In genomic region chr7:140696679-140697446, GRCh38 we compare ENCODE assay signal across 1 cellular context.
A peak's percentile ranks its signal among the peaks of the same experiment; 100 is the strongest.
TF ChIP-seq lines count a peak whose summit lies in the region.

TSS of gene NDUFB2 (plus strand) at chr7:140696708. CDS start at chr7:140696745, 37 bp downstream.

TF ChIP-seq in HepG2, 621 proteins besides CTCF, POLR2A, EP300 and RAD21 (continued from another document and continues in another):
- TF ChIP-seq BCL3 (CRISPR knock-in tag; IDR thresholded peaks at IDR 0.05) (peak; percentile 23; the same call in 1 of the 2 replicates), SKI (IDR thresholded peaks at IDR 0.05; ENCODE audit: partially characterized antibody) (peak; percentile 43), HES4 (CRISPR knock-in tag; IDR thresholded peaks at IDR 0.05; ENCODE audit: borderline replicate concordance) (peak; percentile 37; the same call in 1 of the 2 replicates), PLRG1 (conservative IDR thresholded peaks at IDR 0.05) (no peak), ZNF557 (CRISPR knock-in tag; IDR thresholded peaks at IDR 0.05) (no peak), ZNF121 (CRISPR knock-in tag; IDR thresholded peaks at IDR 0.05) (peak; percentile 50; the same call in 1 of the 2 replicates), TBX2 (CRISPR knock-in tag; IDR thresholded peaks at IDR 0.05; ENCODE audit: borderline replicate concordance) (peak; percentile 88), UBTF (CRISPR knock-in tag; IDR thresholded peaks at IDR 0.05) (peak; percentile 88), ZNF225 (CRISPR knock-in tag; IDR thresholded peaks at IDR 0.05) (0 out of 2 replicates have a peak, but pooled peaks have one; percentile 62), ZNF414 (CRISPR knock-in tag; IDR thresholded peaks at IDR 0.05) (no peak), ZNF264 (CRISPR knock-in tag; IDR thresholded peaks at IDR 0.05) (peak; percentile 62), ZFX (CRISPR knock-in tag; IDR thresholded peaks at IDR 0.05; ENCODE audit: low read depth) (peak; percentile 100), ZNF282 (IDR thresholded peaks at IDR 0.05; ENCODE audit: partially characterized antibody) (no peak), ZNF746 (CRISPR knock-in tag; IDR thresholded peaks at IDR 0.05) (peak; percentile 26; the same call in 1 of the 2 replicates), ZMYM4 (CRISPR knock-in tag; IDR thresholded peaks at IDR 0.05) (peak; percentile 46; the same call in 1 of the 2 replicates), SNAI1 (CRISPR knock-in tag; IDR thresholded peaks at IDR 0.05; ENCODE audit: borderline replicate concordance) (no peak), HIVEP1 (CRISPR knock-in tag; IDR thresholded peaks at IDR 0.05) (no peak), THYN1 (CRISPR knock-in tag; IDR thresholded peaks at IDR 0.05; ENCODE audit: borderline replicate concordance, low read depth) (no peak), HDAC2 (CRISPR knock-in tag; IDR thresholded peaks at IDR 0.05) (no peak; the same call in none of the 2 replicates), LBX2 (CRISPR knock-in tag; IDR thresholded peaks at IDR 0.05; ENCODE audit: borderline replicate concordance) (peak; percentile 13; the same call in 1 of the 2 replicates), MLX (CRISPR knock-in tag; IDR thresholded peaks at IDR 0.05) (no peak), ZNF510 (CRISPR knock-in tag; IDR thresholded peaks at IDR 0.05; ENCODE audit: low read depth) (peak; percentile 90; the same call in 1 of the 2 replicates), ZNF333 (CRISPR knock-in tag; IDR thresholded peaks at IDR 0.05; ENCODE audit: borderline replicate concordance) (no peak; the same call in 1 of the 2 replicates), ZNF230 (CRISPR knock-in tag; IDR thresholded peaks at IDR 0.05) (peak; percentile 95), ZFAT (CRISPR knock-in tag; conservative IDR thresholded peaks at IDR 0.05) (no peak), ZSCAN9 (CRISPR knock-in tag; IDR thresholded peaks at IDR 0.05; ENCODE audit: borderline replicate concordance) (peak; percentile 49; the same call in 1 of the 2 replicates), ZNF768 (CRISPR knock-in tag; IDR thresholded peaks at IDR 0.05) (peak; percentile 67), ARID2 (CRISPR knock-in tag; IDR thresholded peaks at IDR 0.05; ENCODE audit: borderline replicate concordance) (peak; percentile 92), DMAP1 (CRISPR knock-in tag; IDR thresholded peaks at IDR 0.05) (peak; percentile 93)
- TF ChIP-seq, protein P1, sequence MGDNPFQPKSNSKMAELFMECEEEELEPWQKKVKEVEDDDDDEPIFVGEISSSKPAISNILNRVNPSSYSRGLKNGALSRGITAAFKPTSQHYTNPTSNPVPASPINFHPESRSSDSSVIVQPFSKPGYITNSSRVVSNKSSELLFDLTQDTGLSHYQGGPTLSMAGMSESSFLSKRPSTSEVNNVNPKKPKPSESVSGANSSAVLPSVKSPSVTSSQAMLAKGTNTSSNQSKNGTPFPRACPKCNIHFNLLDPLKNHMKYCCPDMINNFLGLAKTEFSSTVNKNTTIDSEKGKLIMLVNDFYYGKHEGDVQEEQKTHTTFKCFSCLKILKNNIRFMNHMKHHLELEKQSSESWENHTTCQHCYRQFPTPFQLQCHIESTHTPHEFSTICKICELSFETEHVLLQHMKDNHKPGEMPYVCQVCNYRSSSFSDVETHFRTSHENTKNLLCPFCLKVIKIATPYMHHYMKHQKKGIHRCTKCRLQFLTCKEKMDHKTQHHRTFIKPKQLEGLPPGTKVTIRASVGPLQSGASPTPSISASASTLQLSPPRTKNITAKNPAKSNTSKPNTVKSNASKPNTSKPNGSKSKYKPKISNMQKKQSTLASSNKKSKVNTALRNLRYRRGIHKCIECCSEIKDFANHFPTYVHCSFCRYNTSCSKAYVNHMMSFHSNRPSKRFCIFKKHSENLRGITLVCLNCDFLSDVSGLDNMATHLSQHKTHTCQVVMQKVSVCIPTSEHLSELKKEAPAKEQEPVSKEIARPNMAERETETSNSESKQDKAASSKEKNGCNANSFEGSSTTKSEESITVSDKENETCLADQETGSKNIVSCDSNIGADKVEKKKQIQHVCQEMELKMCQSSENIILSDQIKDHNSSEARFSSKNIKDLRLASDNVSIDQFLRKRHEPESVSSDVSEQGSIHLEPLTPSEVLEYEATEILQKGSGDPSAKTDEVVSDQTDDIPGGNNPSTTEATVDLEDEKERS (CRISPR knock-in tag; IDR thresholded peaks at IDR 0.05): no peak
- TF ChIP-seq, protein P2, sequence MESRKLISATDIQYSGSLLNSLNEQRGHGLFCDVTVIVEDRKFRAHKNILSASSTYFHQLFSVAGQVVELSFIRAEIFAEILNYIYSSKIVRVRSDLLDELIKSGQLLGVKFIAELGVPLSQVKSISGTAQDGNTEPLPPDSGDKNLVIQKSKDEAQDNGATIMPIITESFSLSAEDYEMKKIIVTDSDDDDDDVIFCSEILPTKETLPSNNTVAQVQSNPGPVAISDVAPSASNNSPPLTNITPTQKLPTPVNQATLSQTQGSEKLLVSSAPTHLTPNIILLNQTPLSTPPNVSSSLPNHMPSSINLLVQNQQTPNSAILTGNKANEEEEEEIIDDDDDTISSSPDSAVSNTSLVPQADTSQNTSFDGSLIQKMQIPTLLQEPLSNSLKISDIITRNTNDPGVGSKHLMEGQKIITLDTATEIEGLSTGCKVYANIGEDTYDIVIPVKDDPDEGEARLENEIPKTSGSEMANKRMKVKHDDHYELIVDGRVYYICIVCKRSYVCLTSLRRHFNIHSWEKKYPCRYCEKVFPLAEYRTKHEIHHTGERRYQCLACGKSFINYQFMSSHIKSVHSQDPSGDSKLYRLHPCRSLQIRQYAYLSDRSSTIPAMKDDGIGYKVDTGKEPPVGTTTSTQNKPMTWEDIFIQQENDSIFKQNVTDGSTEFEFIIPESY (CRISPR knock-in tag; IDR thresholded peaks at IDR 0.05): no peak
- TF ChIP-seq, protein P3, sequence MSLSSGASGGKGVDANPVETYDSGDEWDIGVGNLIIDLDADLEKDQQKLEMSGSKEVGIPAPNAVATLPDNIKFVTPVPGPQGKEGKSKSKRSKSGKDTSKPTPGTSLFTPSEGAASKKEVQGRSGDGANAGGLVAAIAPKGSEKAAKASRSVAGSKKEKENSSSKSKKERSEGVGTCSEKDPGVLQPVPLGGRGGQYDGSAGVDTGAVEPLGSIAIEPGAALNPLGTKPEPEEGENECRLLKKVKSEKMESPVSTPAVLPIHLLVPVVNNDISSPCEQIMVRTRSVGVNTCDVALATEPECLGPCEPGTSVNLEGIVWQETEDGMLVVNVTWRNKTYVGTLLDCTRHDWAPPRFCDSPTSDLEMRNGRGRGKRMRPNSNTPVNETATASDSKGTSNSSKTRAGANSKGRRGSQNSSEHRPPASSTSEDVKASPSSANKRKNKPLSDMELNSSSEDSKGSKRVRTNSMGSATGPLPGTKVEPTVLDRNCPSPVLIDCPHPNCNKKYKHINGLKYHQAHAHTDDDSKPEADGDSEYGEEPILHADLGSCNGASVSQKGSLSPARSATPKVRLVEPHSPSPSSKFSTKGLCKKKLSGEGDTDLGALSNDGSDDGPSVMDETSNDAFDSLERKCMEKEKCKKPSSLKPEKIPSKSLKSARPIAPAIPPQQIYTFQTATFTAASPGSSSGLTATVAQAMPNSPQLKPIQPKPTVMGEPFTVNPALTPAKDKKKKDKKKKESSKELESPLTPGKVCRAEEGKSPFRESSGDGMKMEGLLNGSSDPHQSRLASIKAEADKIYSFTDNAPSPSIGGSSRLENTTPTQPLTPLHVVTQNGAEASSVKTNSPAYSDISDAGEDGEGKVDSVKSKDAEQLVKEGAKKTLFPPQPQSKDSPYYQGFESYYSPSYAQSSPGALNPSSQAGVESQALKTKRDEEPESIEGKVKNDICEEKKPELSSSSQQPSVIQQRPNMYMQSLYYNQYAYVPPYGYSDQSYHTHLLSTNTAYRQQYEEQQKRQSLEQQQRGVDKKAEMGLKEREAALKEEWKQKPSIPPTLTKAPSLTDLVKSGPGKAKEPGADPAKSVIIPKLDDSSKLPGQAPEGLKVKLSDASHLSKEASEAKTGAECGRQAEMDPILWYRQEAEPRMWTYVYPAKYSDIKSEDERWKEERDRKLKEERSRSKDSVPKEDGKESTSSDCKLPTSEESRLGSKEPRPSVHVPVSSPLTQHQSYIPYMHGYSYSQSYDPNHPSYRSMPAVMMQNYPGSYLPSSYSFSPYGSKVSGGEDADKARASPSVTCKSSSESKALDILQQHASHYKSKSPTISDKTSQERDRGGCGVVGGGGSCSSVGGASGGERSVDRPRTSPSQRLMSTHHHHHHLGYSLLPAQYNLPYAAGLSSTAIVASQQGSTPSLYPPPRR (CRISPR knock-in tag; IDR thresholded peaks at IDR 0.05; ENCODE audit: borderline replicate concordance): no peak
- TF ChIP-seq, protein P4, sequence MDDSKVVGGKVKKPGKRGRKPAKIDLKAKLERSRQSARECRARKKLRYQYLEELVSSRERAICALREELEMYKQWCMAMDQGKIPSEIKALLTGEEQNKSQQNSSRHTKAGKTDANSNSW (CRISPR knock-in tag; IDR thresholded peaks at IDR 0.05; ENCODE audit: borderline replicate concordance): no peak; the same call in 1 of the 2 replicates
